In genomic region chr1:169788402-169788801, GRCh38 we compare ENCODE assay signal across 1 cellular context.
A peak's percentile ranks its signal among the peaks of the same experiment; 100 is the strongest.
TF ChIP-seq lines count a peak whose summit lies in the region.

No MANE protein-coding gene starts in this region.

TF ChIP-seq in HepG2, 621 proteins besides CTCF, POLR2A, EP300 and RAD21:
- TF ChIP-seq PREB (CRISPR knock-in tag; IDR thresholded peaks at IDR 0.05) = no peak
- peak; percentile 61 for TF ChIP-seq PATZ1 (CRISPR knock-in tag; IDR thresholded peaks at IDR 0.05)
- TF ChIP-seq LCORL (IDR thresholded peaks at IDR 0.05) = no peak
- TF ChIP-seq LCORL (CRISPR knock-in tag; IDR thresholded peaks at IDR 0.05) = no peak
- no peak for TF ChIP-seq ZNF3 (CRISPR knock-in tag; IDR thresholded peaks at IDR 0.05)
- peak; percentile 75 for TF ChIP-seq HNF4A (CRISPR knock-in tag; IDR thresholded peaks at IDR 0.05)
- no peak for TF ChIP-seq ZFP36L2 (CRISPR knock-in tag; IDR thresholded peaks at IDR 0.05)
- TF ChIP-seq ZMYM2 (CRISPR knock-in tag; IDR thresholded peaks at IDR 0.05) = no peak
- no peak for TF ChIP-seq ZNF775 (CRISPR knock-in tag; IDR thresholded peaks at IDR 0.05; ENCODE audit: borderline replicate concordance)
